9 cellular contexts compared by ENCODE assay signal in the genomic region with DNA sequence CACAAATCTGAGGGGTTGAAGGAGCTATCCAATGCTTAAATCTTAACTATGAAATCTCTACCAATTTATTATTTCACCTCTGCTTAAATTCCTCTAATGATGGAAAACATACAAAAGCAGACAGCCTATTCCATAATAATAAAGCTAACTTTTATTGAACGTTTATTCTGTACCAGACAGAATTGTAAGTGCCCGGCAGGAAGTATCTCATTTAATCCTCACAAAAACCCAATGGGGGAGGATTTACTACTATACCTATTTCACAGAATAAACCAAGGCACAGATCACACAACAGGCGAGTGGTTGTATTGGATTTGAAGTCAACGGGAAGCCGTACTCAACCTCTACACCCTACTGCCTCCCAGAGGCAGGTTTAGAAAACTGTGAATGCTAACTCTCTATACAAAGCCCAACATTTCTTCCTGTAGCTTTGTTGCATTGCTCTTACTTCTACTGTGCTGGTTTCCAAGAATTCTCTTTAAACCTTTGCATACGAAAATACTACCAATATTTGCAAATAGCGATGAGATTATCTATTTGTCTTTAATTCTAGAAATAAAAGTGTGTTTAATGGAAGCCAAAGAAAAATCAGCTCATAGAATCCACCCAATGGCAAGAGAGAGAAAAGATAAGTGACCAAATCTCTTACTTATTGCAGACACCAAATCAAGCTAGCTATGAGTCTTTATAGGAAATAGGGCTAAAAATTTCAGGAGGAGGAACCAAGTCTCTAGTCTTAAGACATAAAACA. TPM values are rescaled to one million over a fixed set of nuclear protein-coding genes. Genes with fewer than 3 reads are reported as not detected.
DNase-seq lines count a peak whose midpoint lies in the region; ATAC-seq and TF ChIP-seq lines count a peak whose summit lies in the region.
"Had no signal": no experiment of that assay in that cellular context is flagged by ENCODE, and none has a peak within 500 bp of the region (broad histone marks: within the 10 kb centered on the region; RNA-seq: fewer than 3 reads in every experiment).

No MANE protein-coding gene starts in this region.

- ATAC-seq in GM21360 (IDR thresholded peaks at IDR 0.05; ENCODE audit: unreplicated experiment): peak; percentile 98
- peak; percentile 87 for ATAC-seq in body of pancreas

- H3K27ac ChIP-seq in body of pancreas: no peak overlapping the region
- H3K27ac ChIP-seq: BLaER1 had no signal

- peak; percentile 64 for DNase-seq in DMS 273 (lab: John Stamatoyannopoulos, UW; ENCODE audit: unreplicated experiment)
- no peak for DNase-seq in DMS 273 treated with DMSO at 0.1 percent for 48 hours (lab: John Stamatoyannopoulos, UW)
- peak; percentile 22 for DNase-seq in HK-2 (ENCODE audit: unreplicated experiment)
- peak; percentile 21 for DNase-seq in RKO (ENCODE audit: low spot score)
- peak; percentile 41 to 61 (median 44) for DNase-seq in body of pancreas
- peak; percentile 72 for DNase-seq in iris pigment epithelial cell (ENCODE audit: low read depth)
- peak; percentile 10 for DNase-seq in stimulated activated CD8-positive, alpha-beta memory T cell treated with anti-CD3 and anti-CD28 coated beads, Interleukin-12 subunit alpha, Interleukin-12 subunit beta, amount 100 ng/mL, for 1 hour (ENCODE audit: low read depth)

- H3K4me3 ChIP-seq in body of pancreas: no peak overlapping the region
- H3K4me3 ChIP-seq: BLaER1 had no signal

- TF ChIP-seq POLR2A in body of pancreas (IDR thresholded peaks at IDR 0.05): no peak

- no peaks in the 10 kb centered on the region for H3K9me3 ChIP-seq in body of pancreas
- H3K9me3 ChIP-seq: BLaER1 had no signal

- H3K27me3 ChIP-seq in body of pancreas: no peaks in the 10 kb centered on the region
- H3K27me3 ChIP-seq: BLaER1 had no signal

- no peaks in the 10 kb centered on the region for H3K4me1 ChIP-seq in body of pancreas
- H3K4me1 ChIP-seq: BLaER1 had no signal

- WGBS in body of pancreas, 2 donors: 7% methylated on average over 7 of the region's 7 CpGs

- TF ChIP-seq CTCF in body of pancreas (IDR thresholded peaks at IDR 0.05): peak in 6 of 7 experiments; percentile 45 to 75 (median 69)

- H3K36me3 ChIP-seq in body of pancreas (replicated peaks in 1 of 2; ENCODE audit: insufficient read depth in 1 of 2, low read depth in 2 of 2): no peaks in the 10 kb centered on the region
- H3K36me3 ChIP-seq: BLaER1 had no signal

- intact Hi-C loops in body of pancreas (cut with DNase I): no loop called here

RNA-seq across cellular contexts. Expression of gene C1orf53, which starts 33.5 kb away (rescaled TPM):
- 1 to 10 TPM; 2.1 to 3.6 TPM for total RNA-seq in body of pancreas

RNA-seq across cellular contexts. Expression of gene LHX9, which starts 48.2 kb away (rescaled TPM):
- total RNA-seq in body of pancreas: not detected
